Comparison of ENCODE assay signal across 8 cellular contexts in the genomic region with DNA sequence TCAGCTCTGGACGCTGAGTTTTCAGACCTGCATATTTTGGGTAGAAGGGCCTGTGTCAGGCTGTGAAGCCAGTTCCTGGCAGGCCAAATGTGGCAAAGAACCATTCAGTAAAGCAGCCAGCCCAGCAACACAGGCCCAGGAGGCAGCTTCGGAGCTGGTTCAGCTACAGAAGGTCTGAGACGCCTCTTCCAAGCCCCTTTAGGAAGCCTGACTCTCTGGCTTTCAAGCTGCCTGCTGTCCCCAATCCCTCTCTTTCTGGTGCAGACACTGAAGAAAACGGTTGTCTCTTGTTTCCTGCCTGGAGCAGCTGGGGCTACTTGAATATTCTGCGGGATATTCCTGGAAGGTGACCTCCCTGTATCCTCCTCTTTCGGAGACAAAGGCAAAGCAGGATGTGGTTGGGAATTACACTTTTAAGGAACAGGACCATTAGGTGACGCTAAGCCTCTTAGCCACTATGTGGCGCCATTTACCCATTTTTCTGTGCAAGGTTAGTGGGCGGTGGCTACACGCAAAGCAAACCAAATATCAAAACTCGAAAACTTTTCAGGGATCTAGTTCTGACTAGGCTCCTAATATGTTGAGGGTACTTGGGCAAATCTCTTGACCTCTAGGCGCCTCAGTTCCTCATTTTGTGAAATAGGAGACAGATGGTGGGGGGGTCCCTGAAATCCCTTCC. TPM values are rescaled to one million over a fixed set of nuclear protein-coding genes. Genes with fewer than 3 reads are reported as not detected.
A peak's percentile ranks its signal among the peaks of the same experiment; 100 is the strongest.
DNase-seq lines count a peak whose midpoint lies in the region; ATAC-seq and TF ChIP-seq lines count a peak whose summit lies in the region.

No MANE protein-coding gene starts in this region.

- TF ChIP-seq CTCF in OCI-LY1 (IDR thresholded peaks at IDR 0.05; ENCODE audit: low read length) (peak; percentile 75), fibroblast of lung (conservative IDR thresholded peaks at IDR 0.05 in 1 of 2, IDR thresholded peaks at IDR 0.05 in 1 of 2; ENCODE audit: low read depth in 1 of 2, low read length in 2 of 2) (peak; percentile 67 to 68), neural cell (IDR thresholded peaks at IDR 0.05; ENCODE audit: poor library complexity, severe bottlenecking) (peak; percentile 81)

- no peaks in the 10 kb centered on the region for H3K27me3 ChIP-seq in OCI-LY1 (ENCODE audit: insufficient read depth, low read length)
- no peaks in the 10 kb centered on the region for H3K27me3 ChIP-seq in fibroblast of lung (ENCODE audit: control insufficient read depth, insufficient read depth, low read length)
- H3K27me3 ChIP-seq in neural cell (ENCODE audit: insufficient read depth, low read depth, low read length): no peaks in the 10 kb centered on the region

- intact Hi-C loops in posterior vena cava (cut with DNase I): loop anchor here (5.0 kb wide), 1 partner anchor 406 kb away; no protein-coding TSS in a partner anchor

- H2AFZ ChIP-seq in OCI-LY1 (ENCODE audit: low read length): no peak overlapping the region
- no peak overlapping the region for H2AFZ ChIP-seq in fibroblast of lung (ENCODE audit: low read length)
- no peak overlapping the region for H2AFZ ChIP-seq in neural cell (ENCODE audit: low read depth, low read length)

- H3K9me2 ChIP-seq in OCI-LY1 (ENCODE audit: low read depth, low read length) (no peaks in the 10 kb centered on the region), neural cell (ENCODE audit: insufficient read depth, low read length) (no peaks in the 10 kb centered on the region)

- no peaks in the 10 kb centered on the region for H4K20me1 ChIP-seq in OCI-LY1 (ENCODE audit: insufficient read depth, low read length)
- H4K20me1 ChIP-seq in fibroblast of lung (ENCODE audit: control insufficient read depth, extremely low read depth, insufficient read depth, low read length): no peaks in the 10 kb centered on the region
- H4K20me1 ChIP-seq in neural cell (ENCODE audit: insufficient read depth): no peaks in the 10 kb centered on the region

- DNase-seq in DMS79 (lab: John Stamatoyannopoulos, UW): peak; percentile 15
- peak; percentile 56 for DNase-seq in activated T-cell treated with anti-CD3 and anti-CD28 coated beads, Interleukin-2, amount 50 U/mL, for 1 hour
- peak; percentile 43 to 69 for DNase-seq in fibroblast of lung (ENCODE audit: low read depth in 2 of 2)
- no peak for DNase-seq in posterior vena cava (ENCODE audit: low spot score)

- H3K4me1 ChIP-seq in OCI-LY1 (ENCODE audit: insufficient read depth, low read length, severe bottlenecking): no peaks in the 10 kb centered on the region
- no peaks in the 10 kb centered on the region for H3K4me1 ChIP-seq in fibroblast of lung (ENCODE audit: control insufficient read depth, extremely low read depth, insufficient read depth, low read length)

- H3K4me3 ChIP-seq in OCI-LY1 (ENCODE audit: low read depth, low read length, poor library complexity, severe bottlenecking) (no peak overlapping the region), fibroblast of lung (replicated peaks in 1 of 4; ENCODE audit: control extremely low read depth in 1 of 4, insufficient read depth in 1 of 4, low read depth in 3 of 4, low read length in 4 of 4) (no peak overlapping the region), neural cell (ENCODE audit: low read length) (no peak overlapping the region)

- H3F3A ChIP-seq in OCI-LY1 (ENCODE audit: insufficient read depth, low read length): no peaks in the 10 kb centered on the region
- H3F3A ChIP-seq in neural cell (ENCODE audit: insufficient read depth, low read length, poor library complexity, severe bottlenecking): no peaks in the 10 kb centered on the region

- H3K79me2 ChIP-seq in OCI-LY1 (ENCODE audit: insufficient read depth, low read length): no peaks in the 10 kb centered on the region
- no peaks in the 10 kb centered on the region for H3K79me2 ChIP-seq in fibroblast of lung (ENCODE audit: control insufficient read depth, insufficient read depth, low read length)
- H3K79me2 ChIP-seq in neural cell (replicated peaks; ENCODE audit: insufficient read depth, low read length): no peaks in the 10 kb centered on the region

- no peak for TF ChIP-seq EP300 in neural cell (conservative IDR thresholded peaks at IDR 0.05; ENCODE audit: poor library complexity, severe bottlenecking)

- no peak overlapping the region for H3K4me2 ChIP-seq in OCI-LY1 (ENCODE audit: low read length)
- no peak overlapping the region for H3K4me2 ChIP-seq in fibroblast of lung (ENCODE audit: extremely low read depth, insufficient read depth, low read length)
- no peak overlapping the region for H3K4me2 ChIP-seq in neural cell (ENCODE audit: low read length)

- peak; percentile 77 for ATAC-seq in GM21360 (IDR thresholded peaks at IDR 0.05; ENCODE audit: unreplicated experiment)
- peak; percentile 73 for ATAC-seq in HG03571 (IDR thresholded peaks at IDR 0.05; ENCODE audit: unreplicated experiment)

- H3K36me3 ChIP-seq in OCI-LY1 (ENCODE audit: insufficient read depth, low read length) (no peaks in the 10 kb centered on the region), fibroblast of lung (ENCODE audit: control insufficient read depth, insufficient read depth, low read length) (no peaks in the 10 kb centered on the region), neural cell (ENCODE audit: insufficient read depth, low read length) (no peaks in the 10 kb centered on the region)

- no peak overlapping the region for H3K27ac ChIP-seq in OCI-LY1 (ENCODE audit: low read depth, low read length, poor library complexity, severe bottlenecking)
- no peak overlapping the region for H3K27ac ChIP-seq in fibroblast of lung (ENCODE audit: insufficient read depth, low read length)
- H3K27ac ChIP-seq in neural cell (ENCODE audit: low read length): no peak overlapping the region

- TF ChIP-seq RAD21 in neural cell (conservative IDR thresholded peaks at IDR 0.05): peak; percentile 85

- H3K9ac ChIP-seq in OCI-LY1 (ENCODE audit: low read length) (no peak overlapping the region), fibroblast of lung (ENCODE audit: insufficient read depth, low read length) (no peak overlapping the region), neural cell (ENCODE audit: low read length) (no peak overlapping the region)

- no peaks in the 10 kb centered on the region for H3K9me3 ChIP-seq in OCI-LY1 (ENCODE audit: low read length)
- H3K9me3 ChIP-seq in fibroblast of lung (ENCODE audit: control insufficient read depth, insufficient read depth, low read depth, low read length): no peaks in the 10 kb centered on the region
- H3K9me3 ChIP-seq in neural cell (ENCODE audit: low read length): no peaks in the 10 kb centered on the region

TF ChIP-seq in neural cell, 6 proteins besides CTCF, POLR2A, EP300 and RAD21:
- no peak for TF ChIP-seq MXI1 (conservative IDR thresholded peaks at IDR 0.05; ENCODE audit: poor library complexity, severe bottlenecking)
- TF ChIP-seq SMC3 (conservative IDR thresholded peaks at IDR 0.05; ENCODE audit: poor library complexity): peak; percentile 84
- no peak for TF ChIP-seq POLR2AphosphoS5 (IDR thresholded peaks at IDR 0.05)
TF ChIP-seq in neural cell: peak in this region for 1.

RNA-seq across cellular contexts. Expression of a gene that starts 47.2 kb away (rescaled TPM):
- total RNA-seq in fibroblast of lung (11.9 and 14.4 TPM in 2 replicates), posterior vena cava (10 to 100 TPM; 18.7 to 21.9 TPM)
- polyA plus RNA-seq in fibroblast of lung (16.4 and 23.7 TPM in 2 replicates), neural cell (40.0 and 43.4 TPM in 2 replicates)
- polyA plus RNA-seq in fibroblast of lung (2012): 18.1 and 29.4 TPM in 2 replicates
- polyA minus RNA-seq in fibroblast of lung (ENCODE audit: low replicate concordance) (19.8 and 21.1 TPM in 2 replicates), neural cell (15.3 and 17.6 TPM in 2 replicates)
